Comparison of ENCODE assay signal across 8 cellular contexts in genomic region chr1:15948600-15949452, GRCh38. TPM values are rescaled to one million over a fixed set of nuclear protein-coding genes. Genes with fewer than 3 reads are reported as not detected.
DNase-seq lines count a peak whose midpoint lies in the region; ATAC-seq and TF ChIP-seq lines count a peak whose summit lies in the region.

No MANE protein-coding gene starts in this region.

- peak overlapping the region; percentile 71 for H3K4me3 Mint-ChIP-seq in activated T-cell treated with anti-CD3 and anti-CD28 coated beads, Interleukin-2, amount 50 U/mL, for 4 hours
- H3K4me3 Mint-ChIP-seq in progenitor cell of endocrine pancreas (ENCODE audit: low read depth) = no peak overlapping the region

- H3K36me3 ChIP-seq in sigmoid colon = peaks cover 18 to 43% (median 21%) of the 10 kb centered on the region in 4 donors

- intact Hi-C loops in sigmoid colon (cut with DNase I) = loop anchor here (2.0 to 5.0 kb wide), 2 partner anchors 52 to 100 kb away; no protein-coding TSS in a partner anchor

- peak in 2 of 4 experiments; percentile 5 to 10 for TF ChIP-seq CTCF in sigmoid colon (IDR thresholded peaks at IDR 0.05)
- no peak for TF ChIP-seq CTCF in progenitor cell of endocrine pancreas (IDR thresholded peaks at IDR 0.05; ENCODE audit: unreplicated experiment)

- ATAC-seq in HG02798 (IDR thresholded peaks at IDR 0.05; ENCODE audit: poor library complexity, unreplicated experiment) = peak; percentile 4
- ATAC-seq in activated T-cell treated with anti-CD3 and anti-CD28 coated beads, Interleukin-2, amount 50 U/mL, for 4 hours = peak; percentile 9 to 12

- TF ChIP-seq EP300 in sigmoid colon (IDR thresholded peaks at IDR 0.05) = no peak

- no peaks in the 10 kb centered on the region for H3K27me3 Mint-ChIP-seq in activated T-cell treated with anti-CD3 and anti-CD28 coated beads, Interleukin-2, amount 50 U/mL, for 4 hours (ENCODE audit: low read depth)
- no peaks in the 10 kb centered on the region for H3K27me3 Mint-ChIP-seq in progenitor cell of endocrine pancreas

- peak overlapping the region in 3 of 4 donors; percentile 20 to 35 (median 33) for H3K4me3 ChIP-seq in sigmoid colon

- WGBS in sigmoid colon, 2 donors = 68 to 79% methylated on average over 15 of the region's 15 CpGs

- peaks cover 65% of the 10 kb centered on the region for H3K4me1 Mint-ChIP-seq in activated T-cell treated with anti-CD3 and anti-CD28 coated beads, Interleukin-2, amount 50 U/mL, for 4 hours (ENCODE audit: low read depth)
- peaks cover 13% of the 10 kb centered on the region for H3K4me1 Mint-ChIP-seq in progenitor cell of endocrine pancreas (ENCODE audit: low read depth)

- DNase-seq in EH (ENCODE audit: low read depth) (peak; percentile 98), glomerular visceral epithelial cell (ENCODE audit: extremely low spot score) (peak; percentile 98), sigmoid colon (peak; percentile 92), progenitor cell of endocrine pancreas (ENCODE audit: low spot score, unreplicated experiment) (no peak), DMS 273 treated with DMSO at 0.1 percent for 48 hours (lab: John Stamatoyannopoulos, UW) (no peak), NCI-H774 (lab: John Stamatoyannopoulos, UW) (no peak)
- peak; percentile 51 for DNase-seq in activated T-cell treated with anti-CD3 and anti-CD28 coated beads, Interleukin-2, amount 50 U/mL, for 4 hours

- H3K36me3 Mint-ChIP-seq in activated T-cell treated with anti-CD3 and anti-CD28 coated beads, Interleukin-2, amount 50 U/mL, for 4 hours (ENCODE audit: insufficient read depth) = peaks cover 31% of the 10 kb centered on the region
- H3K36me3 Mint-ChIP-seq in progenitor cell of endocrine pancreas (ENCODE audit: insufficient read depth) = peaks cover 9% of the 10 kb centered on the region

- H3K9me3 Mint-ChIP-seq in activated T-cell treated with anti-CD3 and anti-CD28 coated beads, Interleukin-2, amount 50 U/mL, for 4 hours = no peaks in the 10 kb centered on the region
- H3K9me3 Mint-ChIP-seq in progenitor cell of endocrine pancreas (ENCODE audit: low read depth) = no peaks in the 10 kb centered on the region

- H3K9me3 ChIP-seq in sigmoid colon = no peaks in the 10 kb centered on the region

- no peak overlapping the region for H3K27ac Mint-ChIP-seq in progenitor cell of endocrine pancreas

- H3K27me3 ChIP-seq in sigmoid colon = no peaks in the 10 kb centered on the region

- TF ChIP-seq POLR2A in sigmoid colon (IDR thresholded peaks at IDR 0.05) = no peak

- H3K4me1 ChIP-seq in sigmoid colon = peaks cover 0 to 63% (median 57%) of the 10 kb centered on the region in 4 donors

- H3K27ac ChIP-seq in sigmoid colon = peak overlapping the region; percentile 78 to 96 (median 89)

RNA-seq across cellular contexts. Expression of gene ZBTB17, which starts 27.1 kb away (rescaled TPM):
- 10 to 100 TPM; 74.2 to 86.9 (median 81.1) TPM for total RNA-seq in activated T-cell treated with anti-CD3 and anti-CD28 coated beads, Interleukin-2, amount 50 U/mL, for 4 hours
- total RNA-seq in sigmoid colon = 10 to 100 TPM; 22.1 to 38.5 (median 26.5) TPM
- 10 to 100 TPM; 17.4 to 38.7 (median 18.3) TPM for polyA plus RNA-seq in sigmoid colon
- total RNA-seq in progenitor cell of endocrine pancreas = 52.6 and 57.7 TPM in 2 replicates

RNA-seq across cellular contexts. Expression of gene SRARP, which starts 55.2 kb away (rescaled TPM):
- total RNA-seq in activated T-cell treated with anti-CD3 and anti-CD28 coated beads, Interleukin-2, amount 50 U/mL, for 4 hours = not detected
- not detected for total RNA-seq in sigmoid colon
- under 1 TPM in 1 of 3 donors, not detected in 2; under 0.01 TPM for polyA plus RNA-seq in sigmoid colon
- not detected in 2 replicates for total RNA-seq in progenitor cell of endocrine pancreas

Comparison
In these comparisons a context has a peak if more than half of its experiments do, and no peak if none do; other contexts are left out.
1. DNase-seq: peak in EH (single experiment), activated T-cell treated with anti-CD3 and anti-CD28 coated beads, Interleukin-2, amount 50 U/mL, for 4 hours (single experiment), glomerular visceral epithelial cell (single experiment) and sigmoid colon (single experiment); none in progenitor cell of endocrine pancreas (single experiment), DMS 273 treated with DMSO at 0.1 percent for 48 hours (single experiment) and NCI-H774 (single experiment).